In the genomic region with DNA sequence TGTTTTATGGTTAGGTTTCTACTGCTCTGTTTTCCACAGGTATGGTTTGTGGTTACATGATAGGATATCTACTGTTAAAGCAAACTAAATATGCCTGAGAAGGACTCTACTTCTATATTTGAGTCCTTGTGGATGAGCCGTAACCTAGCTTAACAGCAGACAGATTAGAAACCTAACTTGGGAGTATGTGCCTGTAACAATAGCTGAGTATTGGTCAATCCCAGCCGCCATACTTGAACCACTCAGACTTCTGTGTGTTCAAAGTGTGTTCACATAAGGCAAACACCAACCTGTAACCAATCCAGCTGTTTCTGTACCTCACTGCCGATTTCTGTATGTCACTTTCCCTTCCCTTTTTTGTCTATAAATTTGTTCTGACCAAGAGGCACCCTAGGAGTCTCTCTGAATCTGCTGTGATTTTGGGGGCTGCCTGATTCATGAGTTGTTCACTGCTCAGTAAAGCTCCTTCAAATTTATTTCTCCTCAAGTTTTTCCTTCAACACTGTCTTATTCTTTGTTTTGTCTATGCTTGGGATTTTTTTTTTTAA, we compare ENCODE assay signal across 1 cellular context.
TF ChIP-seq lines count a peak whose summit lies in the region.

No MANE protein-coding gene starts in this region.

TF ChIP-seq in HepG2, 621 proteins besides CTCF, POLR2A, EP300 and RAD21:
- peak; percentile 49; the same call in 1 of the 2 replicates for TF ChIP-seq ZBTB33 (CRISPR knock-in tag; IDR thresholded peaks at IDR 0.05)
- TF ChIP-seq ZSCAN12 (CRISPR knock-in tag; IDR thresholded peaks at IDR 0.05), result no peak
